ENCODE assay signal across 13 cellular contexts in genomic region chr4:115126487-115126886, GRCh38. TPM values are rescaled to one million over a fixed set of nuclear protein-coding genes. Genes with fewer than 3 reads are reported as not detected.
DNase-seq lines count a peak whose midpoint lies in the region; TF ChIP-seq lines count a peak whose summit lies in the region.
"Had no signal": no experiment of that assay in that cellular context is flagged by ENCODE, and none has a peak within 500 bp of the region (broad histone marks: within the 10 kb centered on the region; RNA-seq: fewer than 3 reads in every experiment).

No MANE protein-coding gene starts in this region.

- no peaks in the 10 kb centered on the region for H3K9me2 ChIP-seq in PC-9 (ENCODE audit: insufficient read depth)

- intact Hi-C loops in PC-9 (cut with micrococcal nuclease; ENCODE audit: unreplicated experiment) = no loop called here

- H3K4me2 ChIP-seq in PC-9 = no peak overlapping the region
- H3K4me2 ChIP-seq: BLaER1 treated with 17β-estradiol and CSF1 and Interleukin-3, amounts not matched to agents 10 nM and 100 nM had no signal

- H3K4me3 ChIP-seq in choroid plexus epithelial cell (ENCODE audit: low read depth, low read length) = no peak overlapping the region
- H3K4me3 ChIP-seq in PC-9 = no peak overlapping the region
- H3K4me3 ChIP-seq: BLaER1 treated with 17β-estradiol and CSF1 and Interleukin-3, amounts not matched to agents 10 nM and 100 nM; HAP-1 had no signal

- H3K36me3 ChIP-seq in PC-9 (ENCODE audit: low read depth) = no peaks in the 10 kb centered on the region
- H3K36me3 ChIP-seq: BLaER1 treated with 17β-estradiol and CSF1 and Interleukin-3, amounts not matched to agents 10 nM and 100 nM; HAP-1 had no signal

- CTCF ChIA-PET in PC-9 (lab: Charles Lee) = no interaction called here

- no peak overlapping the region for H3K27ac ChIP-seq in PC-9
- H3K27ac ChIP-seq: BLaER1 treated with 17β-estradiol and CSF1 and Interleukin-3, amounts not matched to agents 10 nM and 100 nM had no signal

- no peaks in the 10 kb centered on the region for H3K79me2 ChIP-seq in PC-9 (ENCODE audit: low read depth)

- POLR2A ChIA-PET in PC-9 (lab: Charles Lee; ENCODE audit: unreplicated experiment) = no interaction called here

- no peak overlapping the region for H2AFZ ChIP-seq in PC-9

- DNase-seq in Daoy (ENCODE audit: low read depth) (peak; percentile 16), NCI-H1417 treated with DMSO at 0.1 percent for 48 hours (lab: John Stamatoyannopoulos, UW) (peak; percentile 16), NCI-H69 (lab: John Stamatoyannopoulos, UW) (peak; percentile 83), choroid plexus epithelial cell (ENCODE audit: low read depth) (peak; percentile 63), activated gamma-delta T cell (lab: John Stamatoyannopoulos, UW) (no peak), PC-9 (no peak), NCI-H1694 treated with DMSO at 0.1 percent for 48 hours (lab: John Stamatoyannopoulos, UW) (no peak)
- DNase-seq: DMS153, MV-4-11, NCI-H187 treated with DMSO at 0.1 percent for 48 hours, NCI-H82 had no signal

- no TSS peak for BruUV-seq in PC-9 (replicated peaks; lab: Mats Ljungman, UMichigan)

- no peaks in the 10 kb centered on the region for H3K27me3 ChIP-seq in PC-9 (ENCODE audit: insufficient read depth, low read depth)
- H3K27me3 ChIP-seq: BLaER1 treated with 17β-estradiol and CSF1 and Interleukin-3, amounts not matched to agents 10 nM and 100 nM had no signal

- H3K9me3 ChIP-seq in PC-9 (ENCODE audit: insufficient read depth, low read depth) = no peaks in the 10 kb centered on the region
- H3K9me3 ChIP-seq: BLaER1 treated with 17β-estradiol and CSF1 and Interleukin-3, amounts not matched to agents 10 nM and 100 nM; HAP-1 had no signal

- no peak for TF ChIP-seq CTCF in choroid plexus epithelial cell (conservative IDR thresholded peaks at IDR 0.05; ENCODE audit: low read depth, low read length)
- no peak for TF ChIP-seq CTCF in PC-9 (conservative IDR thresholded peaks at IDR 0.05)

- H3K4me1 ChIP-seq in PC-9 (replicated peaks; ENCODE audit: insufficient read depth) = no peaks in the 10 kb centered on the region
- H3K4me1 ChIP-seq: BLaER1 treated with 17β-estradiol and CSF1 and Interleukin-3, amounts not matched to agents 10 nM and 100 nM had no signal

- no peaks in the 10 kb centered on the region for H3F3A ChIP-seq in PC-9 (ENCODE audit: insufficient read depth, low read depth)

- no peaks in the 10 kb centered on the region for H4K20me1 ChIP-seq in PC-9 (ENCODE audit: insufficient read depth)
- H4K20me1 ChIP-seq: BLaER1 treated with 17β-estradiol and CSF1 and Interleukin-3, amounts not matched to agents 10 nM and 100 nM had no signal

RNA-seq across cellular contexts. Expression of gene NDST4, which starts 13.1 kb away (rescaled TPM):
- total RNA-seq in Daoy (2014; rRNA removed; shearing (Covaris generic)) = not detected in 2 replicates
- not detected in 2 replicates for total RNA-seq in PC-9 (2021)

Comparison
In these comparisons a context has a peak if more than half of its experiments do, and no peak if none do; other contexts are left out.
1. DNase-seq: peak in Daoy (single experiment), NCI-H1417 treated with DMSO at 0.1 percent for 48 hours (single experiment), NCI-H69 (single experiment) and choroid plexus epithelial cell (single experiment); none in activated gamma-delta T cell (single experiment), PC-9 (0 of 2) and NCI-H1694 treated with DMSO at 0.1 percent for 48 hours (single experiment).